In genomic region chr16:18839555-18839954, GRCh38 we compare ENCODE assay signal across 16 cellular contexts. TPM values are rescaled to one million over a fixed set of nuclear protein-coding genes. Genes with fewer than 3 reads are reported as not detected.
A peak's percentile ranks its signal among the peaks of the same experiment; 100 is the strongest.
DNase-seq lines count a peak whose midpoint lies in the region; ATAC-seq and TF ChIP-seq lines count a peak whose summit lies in the region.
"Had no signal": no experiment of that assay in that cellular context is flagged by ENCODE, and none has a peak within 500 bp of the region (broad histone marks: within the 10 kb centered on the region; RNA-seq: fewer than 3 reads in every experiment).

No MANE protein-coding gene starts in this region.

- dilution Hi-C loops in mammary epithelial cell (cut with HindIII; ENCODE audit: low sequenced_read_pairs): loop anchor here (5.0 kb wide), 2 partner anchors 33 to 103 kb away; no protein-coding TSS in a partner anchor

- H3K4me3 ChIP-seq in H7 (ENCODE audit: insufficient read depth, low read depth, low read length) (no peak overlapping the region), mammary epithelial cell (replicated peaks in 1 of 3; ENCODE audit: insufficient read depth in 1 of 3, low read depth in 2 of 3, low read length in 3 of 3) (no peak overlapping the region), left lung (no peak overlapping the region), psoas muscle (no peak overlapping the region)

- no peak overlapping the region for H3K4me3 Mint-ChIP-seq in stimulated activated effector memory CD8-positive, alpha-beta T cell treated with anti-CD3 and anti-CD28 coated beads, Interleukin-12 subunit alpha, Interleukin-12 subunit beta, amount 100 ng/mL, for 72 hours
- H3K4me3 Mint-ChIP-seq: CD8-positive, alpha-beta memory T cell; HFFc6 had no signal

- H3K4me2 ChIP-seq in mammary epithelial cell (ENCODE audit: insufficient read depth, low read depth, low read length): no peak overlapping the region

- DNase-seq in H7: peak; percentile 8
- DNase-seq in mammary epithelial cell: peak; percentile 77
- DNase-seq in left lung: no peak
- DNase-seq in psoas muscle: no peak
- DNase-seq in stimulated activated effector memory CD8-positive, alpha-beta T cell treated with anti-CD3 and anti-CD28 coated beads, Interleukin-12 subunit alpha, Interleukin-12 subunit beta, amount 100 ng/mL, for 72 hours (ENCODE audit: low spot score in 2 of 2): no peak
- no peak for DNase-seq in ecto neural progenitor cell (ENCODE audit: low spot score)
- DNase-seq: CD8-positive, alpha-beta memory T cell; DND-41; HFFc6; NCI-H2029 treated with DMSO at 0.1 percent for 48 hours; NCI-H526; SIG-M5; stimulated activated naive CD8-positive, alpha-beta T cell treated with anti-CD3 and anti-CD28 coated beads, Interleukin-15, Interleukin-2, amounts not matched to agents 100 U/mL and 50 U/mL, for 24 hours; T-helper 2 cell had no signal

- H4K20me1 ChIP-seq in mammary epithelial cell (ENCODE audit: insufficient read depth, low read length): no peaks in the 10 kb centered on the region

- H3K9ac ChIP-seq in mammary epithelial cell (ENCODE audit: insufficient read depth, low read length): no peak overlapping the region

- H3K27me3 ChIP-seq in H7 (ENCODE audit: control insufficient read depth, insufficient read depth, low read length) (no peaks in the 10 kb centered on the region), mammary epithelial cell (ENCODE audit: insufficient read depth, low read length) (no peaks in the 10 kb centered on the region), left lung (no peaks in the 10 kb centered on the region), psoas muscle (ENCODE audit: insufficient read depth in 3 of 3, low read length in 2 of 3) (no peaks in the 10 kb centered on the region)

- H2AFZ ChIP-seq in mammary epithelial cell (ENCODE audit: low read depth, low read length): no peak overlapping the region

- peaks cover 17% of the 10 kb centered on the region for H3K4me1 Mint-ChIP-seq in stimulated activated effector memory CD8-positive, alpha-beta T cell treated with anti-CD3 and anti-CD28 coated beads, Interleukin-12 subunit alpha, Interleukin-12 subunit beta, amount 100 ng/mL, for 72 hours

- peak overlapping the region; percentile 10 for H3K27ac ChIP-seq in mammary epithelial cell (ENCODE audit: insufficient read depth, low read depth, low read length)
- H3K27ac ChIP-seq in left lung: peak overlapping the region in 1 of 2 donors; percentile 33
- H3K27ac ChIP-seq in psoas muscle: peak overlapping the region; percentile 11

- H3K36me3 ChIP-seq in H7 (replicated peaks; ENCODE audit: control insufficient read depth, insufficient read depth, low read length) (peaks cover 40% of the 10 kb centered on the region), mammary epithelial cell (ENCODE audit: insufficient read depth, low read length) (peaks cover 54% of the 10 kb centered on the region), left lung (peaks cover 0 to 96% of the 10 kb centered on the region in 2 donors), psoas muscle (ENCODE audit: insufficient read depth in 1 of 2, low read depth in 1 of 2) (peaks cover 20 to 98% of the 10 kb centered on the region in 2 donors)

- intact Hi-C loops in mammary epithelial cell (cut with micrococcal nuclease) (no loop called here), left lung (cut with DNase I) (no loop called here), psoas muscle (cut with DNase I) (no loop called here)

- H3K27ac Mint-ChIP-seq in stimulated activated effector memory CD8-positive, alpha-beta T cell treated with anti-CD3 and anti-CD28 coated beads, Interleukin-12 subunit alpha, Interleukin-12 subunit beta, amount 100 ng/mL, for 72 hours: no peak overlapping the region
- H3K27ac Mint-ChIP-seq: HFFc6 had no signal

- no peak for TF ChIP-seq CTCF in mammary epithelial cell (conservative IDR thresholded peaks at IDR 0.05 in 1 of 2, IDR thresholded peaks at IDR 0.05 in 1 of 2; ENCODE audit: extremely low read depth in 1 of 2, insufficient read depth in 1 of 2, low read depth in 1 of 2, low read length in 2 of 2)
- no peak for TF ChIP-seq CTCF in left lung (IDR thresholded peaks at IDR 0.05)
- TF ChIP-seq CTCF in psoas muscle (IDR thresholded peaks at IDR 0.05): no peak

- no TSS peak for BruUV-seq in mammary epithelial cell (replicated peaks; lab: Mats Ljungman, UMichigan)

- CTCF ChIA-PET in mammary epithelial cell (lab: Charles Lee; ENCODE audit: low non-redundant PET): interaction anchor here (0.5 kb wide), 1 partner anchor 537 kb away, joined by 3 read pairs; no protein-coding TSS in a partner anchor

- peaks cover 100% of the 10 kb centered on the region for H3K36me3 Mint-ChIP-seq in stimulated activated effector memory CD8-positive, alpha-beta T cell treated with anti-CD3 and anti-CD28 coated beads, Interleukin-12 subunit alpha, Interleukin-12 subunit beta, amount 100 ng/mL, for 72 hours

- H3K9me3 Mint-ChIP-seq in stimulated activated effector memory CD8-positive, alpha-beta T cell treated with anti-CD3 and anti-CD28 coated beads, Interleukin-12 subunit alpha, Interleukin-12 subunit beta, amount 100 ng/mL, for 72 hours: no peaks in the 10 kb centered on the region
- H3K9me3 Mint-ChIP-seq: CD8-positive, alpha-beta memory T cell; HFFc6 had no signal

- H3K4me1 ChIP-seq in mammary epithelial cell (ENCODE audit: insufficient read depth, low read length) (peaks cover 7% of the 10 kb centered on the region), left lung (peaks cover 0 to 6% of the 10 kb centered on the region in 2 donors), psoas muscle (peaks cover 4% of the 10 kb centered on the region)

- WGBS in mammary epithelial cell (ENCODE audit: low coverage, missing lambda C conversion rate): 15% methylated on average over 6 of the region's 6 CpGs
- 70 to 83% (median 70%) methylated on average over 6 of the region's 6 CpGs for WGBS in psoas muscle, 3 donors

- peaks cover 5% of the 10 kb centered on the region for H3K79me2 ChIP-seq in mammary epithelial cell (ENCODE audit: insufficient read depth, low read length)

- H3K9me3 ChIP-seq in mammary epithelial cell (replicated peaks; ENCODE audit: insufficient read depth, low read length): no peaks in the 10 kb centered on the region
- no peaks in the 10 kb centered on the region for H3K9me3 ChIP-seq in left lung
- no peaks in the 10 kb centered on the region for H3K9me3 ChIP-seq in psoas muscle

- ATAC-seq in left lung (peak; percentile 95), psoas muscle (peak; percentile 45 to 77 (median 72)), HG03280 (IDR thresholded peaks at IDR 0.05; ENCODE audit: unreplicated experiment) (no peak), GM19023 (IDR thresholded peaks at IDR 0.05; ENCODE audit: unreplicated experiment) (no peak)
- no peak for ATAC-seq in stimulated activated effector memory CD8-positive, alpha-beta T cell treated with anti-CD3 and anti-CD28 coated beads, Interleukin-12 subunit alpha, Interleukin-12 subunit beta, amount 100 ng/mL, for 72 hours
- ATAC-seq: stimulated activated naive CD8-positive, alpha-beta T cell treated with anti-CD3 and anti-CD28 coated beads, Interleukin-15, Interleukin-2, amounts not matched to agents 100 U/mL and 50 U/mL, for 24 hours had no signal

- in situ Hi-C loops in mammary epithelial cell (cut with MboI; ENCODE audit: low sequenced_read_pairs in 2 of 2): no loop called here

RNA-seq across cellular contexts. Expression of gene ARL6IP1, which starts 38.2 kb away (rescaled TPM):
- 439 and 673 TPM in 2 replicates for total RNA-seq in H7 (2014; rRNA removed; shearing (Covaris generic))
- total RNA-seq in mammary epithelial cell (100 to 1,000 TPM in 1 of 2 donors, 10 to 100 TPM in 1; 88.7 to 236 TPM), left lung (100 to 1,000 TPM in 1 of 2 donors, 10 to 100 TPM in 1; 97.6 to 115 TPM), psoas muscle (10 to 100 TPM; 13.2 to 24.6 (median 15.1) TPM)
- polyA plus RNA-seq in mammary epithelial cell (176 TPM), psoas muscle (10 to 100 TPM; 15.9 to 22.7 (median 20.1) TPM)
- polyA minus RNA-seq in mammary epithelial cell: 220 TPM

RNA-seq across cellular contexts. Expression of gene RPS15A, which starts 49.4 kb away (rescaled TPM):
- 1,053 and 1,235 TPM in 2 replicates for total RNA-seq in H7 (2014; rRNA removed; shearing (Covaris generic))
- total RNA-seq in mammary epithelial cell (1,000 to 10,000 TPM in 1 of 2 donors, 100 to 1,000 TPM in 1; 682 to 1,206 TPM), left lung (1,000 to 10,000 TPM; 1,015 to 1,060 TPM), psoas muscle (1,000 to 10,000 TPM in 2 of 4 donors, 100 to 1,000 TPM in 2; 822 to 1,272 (median 1,015) TPM)
- polyA plus RNA-seq in mammary epithelial cell (3,814 TPM), psoas muscle (1,000 to 10,000 TPM; 2,392 to 3,567 (median 3,085) TPM)
- polyA minus RNA-seq in mammary epithelial cell: 941 TPM

Comparison
In these comparisons a context has a peak if more than half of its experiments do, and no peak if none do; other contexts are left out.
1. DNase-seq: peak in H7 (single experiment) and mammary epithelial cell (single experiment); none in left lung (0 of 2), psoas muscle (0 of 2), stimulated activated effector memory CD8-positive, alpha-beta T cell treated with anti-CD3 and anti-CD28 coated beads, Interleukin-12 subunit alpha, Interleukin-12 subunit beta, amount 100 ng/mL, for 72 hours (0 of 2) and ecto neural progenitor cell (single experiment).
2. ATAC-seq: peak in left lung (single experiment) and psoas muscle (4 of 4); none in HG03280 (single experiment), stimulated activated effector memory CD8-positive, alpha-beta T cell treated with anti-CD3 and anti-CD28 coated beads, Interleukin-12 subunit alpha, Interleukin-12 subunit beta, amount 100 ng/mL, for 72 hours (single experiment) and GM19023 (single experiment).